In genomic region chr4:169070071-169070894, GRCh38 we compare ENCODE assay signal across 1 cellular context.
TF ChIP-seq lines count a peak whose summit lies in the region.

No MANE protein-coding gene starts in this region.

TF ChIP-seq in HepG2, 621 proteins besides CTCF, POLR2A, EP300 and RAD21 (continued from another document):
- TF ChIP-seq ZNF687 (CRISPR knock-in tag; IDR thresholded peaks at IDR 0.05) (peak; percentile 70), ZNF331 (CRISPR knock-in tag; IDR thresholded peaks at IDR 0.05) (no peak), REL (CRISPR knock-in tag; conservative IDR thresholded peaks at IDR 0.05) (no peak), POLR2G (IDR thresholded peaks at IDR 0.05; ENCODE audit: low read depth, low read length) (peak; percentile 23; the same call in 1 of the 2 replicates), DMTF1 (CRISPR knock-in tag; IDR thresholded peaks at IDR 0.05) (no peak), ZNF441 (CRISPR knock-in tag; IDR thresholded peaks at IDR 0.05; ENCODE audit: borderline replicate concordance) (peak; percentile 28; the same call in 1 of the 2 replicates), KDM5B (CRISPR knock-in tag; IDR thresholded peaks at IDR 0.05; ENCODE audit: borderline replicate concordance) (peak; percentile 36; the same call in 1 of the 2 replicates), ZNF329 (CRISPR knock-in tag; IDR thresholded peaks at IDR 0.05; ENCODE audit: low read depth) (no peak), SIN3A (IDR thresholded peaks at IDR 0.05; ENCODE audit: borderline replicate concordance, low read depth, low read length) (peak; percentile 15; the same call in 1 of the 2 replicates), ZFY (CRISPR knock-in tag; IDR thresholded peaks at IDR 0.05) (0 out of 2 replicates have a peak, but pooled peaks have one; percentile 31), SP5 (CRISPR knock-in tag; IDR thresholded peaks at IDR 0.05; ENCODE audit: borderline replicate concordance, low read depth) (peak; percentile 59; the same call in 1 of the 2 replicates), ZFX (CRISPR knock-in tag; IDR thresholded peaks at IDR 0.05; ENCODE audit: low read depth) (peak; percentile 29; the same call in 1 of the 2 replicates), RXRB (CRISPR knock-in tag; IDR thresholded peaks at IDR 0.05; ENCODE audit: borderline replicate concordance) (no peak), NAIF1 (CRISPR knock-in tag; IDR thresholded peaks at IDR 0.05; ENCODE audit: borderline replicate concordance) (0 out of 2 replicates have a peak, but pooled peaks have one; percentile 20), MYPOP (CRISPR knock-in tag; IDR thresholded peaks at IDR 0.05) (0 out of 2 replicates have a peak, but pooled peaks have one; percentile 54), ZNF136 (CRISPR knock-in tag; IDR thresholded peaks at IDR 0.05; ENCODE audit: low read depth) (0 out of 2 replicates have a peak, but pooled peaks have one; percentile 40), JARID2 (CRISPR knock-in tag; IDR thresholded peaks at IDR 0.05; ENCODE audit: insufficient replicate concordance) (no peak), PRDM15 (CRISPR knock-in tag; IDR thresholded peaks at IDR 0.05) (peak; percentile 77)
